25 cellular contexts compared by ENCODE assay signal in genomic region chr10:99850041-99850766, GRCh38.
A peak's percentile ranks its signal among the peaks of the same experiment; 100 is the strongest.
DNase-seq lines count a peak whose midpoint lies in the region; ATAC-seq and TF ChIP-seq lines count a peak whose summit lies in the region.
"Had no signal": no experiment of that assay in that cellular context is flagged by ENCODE, and none has a peak within 500 bp of the region (broad histone marks: within the 10 kb centered on the region; RNA-seq: fewer than 3 reads in every experiment).

No MANE protein-coding gene starts in this region.

- H3K27ac ChIP-seq in HUES6 (ENCODE audit: low read depth, low read length), result peak overlapping the region; percentile 91
- H3K27ac ChIP-seq in foreskin keratinocyte, result peak overlapping the region; percentile 25
- no peak overlapping the region for H3K27ac ChIP-seq in neuronal stem cell (replicated peaks; ENCODE audit: low read length)
- H3K27ac ChIP-seq: ascending aorta; BLaER1 treated with 17β-estradiol and CSF1 and Interleukin-3, amounts not matched to agents 10 nM and 100 nM; Peyer's patch; upper lobe of left lung had no signal

- H3K9me3 ChIP-seq in HUES6 (ENCODE audit: control insufficient read depth, insufficient read depth, low read depth, low read length) (no peaks in the 10 kb centered on the region), neuronal stem cell (replicated peaks in 1 of 2; ENCODE audit: control insufficient read depth in 2 of 2, insufficient read depth in 1 of 2, low read depth in 1 of 2, low read length in 2 of 2) (no peaks in the 10 kb centered on the region)
- H3K9me3 ChIP-seq: ascending aorta; BLaER1 treated with 17β-estradiol and CSF1 and Interleukin-3, amounts not matched to agents 10 nM and 100 nM; Peyer's patch; upper lobe of left lung had no signal

- no peak overlapping the region for H4K91ac ChIP-seq in neuronal stem cell (ENCODE audit: low read depth, low read length, poor library complexity)

- peak overlapping the region; percentile 77 for H2BK15ac ChIP-seq in neuronal stem cell (ENCODE audit: low read length)

- TF ChIP-seq CTCF in foreskin keratinocyte (conservative IDR thresholded peaks at IDR 0.05), result no peak

- no peak overlapping the region for H3K23ac ChIP-seq in neuronal stem cell (ENCODE audit: low read depth, low read length, poor library complexity)

- H4K8ac ChIP-seq in neuronal stem cell (ENCODE audit: low read depth, low read length), result peak overlapping the region; percentile 19

- no peaks in the 10 kb centered on the region for H3K79me1 ChIP-seq in neuronal stem cell (ENCODE audit: low read depth, low read length)

- H3K36me3 ChIP-seq in HUES6 (ENCODE audit: control insufficient read depth, insufficient read depth, low read length), result no peaks in the 10 kb centered on the region
- H3K36me3 ChIP-seq in neuronal stem cell (replicated peaks in 1 of 2; ENCODE audit: control insufficient read depth in 2 of 2, insufficient read depth in 2 of 2, low read length in 2 of 2), result no peaks in the 10 kb centered on the region
- H3K36me3 ChIP-seq: ascending aorta; BLaER1 treated with 17β-estradiol and CSF1 and Interleukin-3, amounts not matched to agents 10 nM and 100 nM; upper lobe of left lung had no signal

- DNase-seq in DMS53 (lab: John Stamatoyannopoulos, UW), result peak; percentile 52
- DNase-seq in DMS53 treated with DMSO at 0.1 percent for 48 hours (lab: John Stamatoyannopoulos, UW; ENCODE audit: unreplicated experiment), result no peak
- no peak for DNase-seq in foreskin keratinocyte
- peak; percentile 45 for DNase-seq in neuronal stem cell (ENCODE audit: low spot score)
- DNase-seq in AG08395 (ENCODE audit: low spot score), result no peak
- no peak for DNase-seq in stimulated activated CD4-positive, alpha-beta T cell treated with anti-CD3 and anti-CD28 coated beads, Interleukin-2, amount 100 ng/mL, for 24 hours
- no peak for DNase-seq in NCI-H2107 treated with DMSO at 0.1 percent for 48 hours (lab: John Stamatoyannopoulos, UW; ENCODE audit: unreplicated experiment)
- DNase-seq: 8988T; activated CD4-positive, alpha-beta T cell treated with anti-CD3 and anti-CD28 coated beads, Interleukin-2, amount 50 U/mL, for 1 hour; activated naive CD4-positive, alpha-beta T cell treated with anti-CD3 and anti-CD28 coated beads, Interleukin-2, amount 10 ng/mL, durations not matched to agents 7 days and 5 days; activated T-cell treated with anti-CD3 and anti-CD28 coated beads for 4 hours; DND-41; foreskin melanocyte; naive thymus-derived CD8-positive, alpha-beta T cell; NCI-H1436; NCI-H510A; Peyer's patch; stimulated activated CD4-positive, alpha-beta T cell treated with anti-CD3 and anti-CD28 coated beads, Interleukin-12 subunit alpha, Interleukin-12 subunit beta, amount 100 ng/mL, for 4 hours; stimulated activated naive CD4-positive, alpha-beta T cell; upper lobe of left lung had no signal

- H2AFZ ChIP-seq in neuronal stem cell (ENCODE audit: low read length), result peak overlapping the region; percentile 18

- no peak for ATAC-seq in foreskin keratinocyte
- ATAC-seq: HCT116; naive thymus-derived CD8-positive, alpha-beta T cell had no signal

- no peak overlapping the region for H3K4me2 ChIP-seq in neuronal stem cell (ENCODE audit: insufficient read depth, low read length, poor library complexity, severe bottlenecking)
- H3K4me2 ChIP-seq: BLaER1 treated with 17β-estradiol and CSF1 and Interleukin-3, amounts not matched to agents 10 nM and 100 nM had no signal

- H3K4me3 ChIP-seq in HUES6 (ENCODE audit: low read depth, low read length), result peak overlapping the region; percentile 29
- H3K4me3 ChIP-seq in neuronal stem cell (ENCODE audit: low read length in 2 of 2), result no peak overlapping the region
- H3K4me3 ChIP-seq: ascending aorta; BLaER1 treated with 17β-estradiol and CSF1 and Interleukin-3, amounts not matched to agents 10 nM and 100 nM; lung; Peyer's patch; upper lobe of left lung had no signal

- H2BK120ac ChIP-seq in neuronal stem cell (ENCODE audit: low read depth, low read length), result no peak overlapping the region

- H2BK12ac ChIP-seq in neuronal stem cell (ENCODE audit: low read length), result no peak overlapping the region

- H3K9ac ChIP-seq in HUES6 (ENCODE audit: low read length), result peak overlapping the region; percentile 20
- H3K9ac ChIP-seq in neuronal stem cell (ENCODE audit: low read depth, low read length, poor library complexity), result no peak overlapping the region
- H3K9ac ChIP-seq: BLaER1 treated with 17β-estradiol and CSF1 and Interleukin-3, amounts not matched to agents 10 nM and 100 nM had no signal

- WGBS in neuronal stem cell (ENCODE audit: extremely low coverage in 2 of 2, insufficient read length in 2 of 2, insufficient replicate concordance in 1 of 2), 2 donors, result no CpG with 5 or more reads among the region's 11 CpGs

- peak overlapping the region; percentile 89 for H3K18ac ChIP-seq in neuronal stem cell (ENCODE audit: low read length)

- peak overlapping the region; percentile 58 for H3K4ac ChIP-seq in neuronal stem cell (ENCODE audit: low read length)

- peaks cover 6% of the 10 kb centered on the region; the same call in 1 of the 2 replicates for H3K27me3 ChIP-seq in HUES6 (ENCODE audit: control insufficient read depth, insufficient read depth, low read length)
- no peaks in the 10 kb centered on the region for H3K27me3 ChIP-seq in foreskin keratinocyte
- H3K27me3 ChIP-seq in neuronal stem cell (ENCODE audit: control insufficient read depth in 3 of 3, insufficient read depth in 3 of 3, low read depth in 1 of 3, low read length in 3 of 3), result no peaks in the 10 kb centered on the region
- H3K27me3 ChIP-seq: ascending aorta; BLaER1 treated with 17β-estradiol and CSF1 and Interleukin-3, amounts not matched to agents 10 nM and 100 nM; Peyer's patch; upper lobe of left lung had no signal

- peak overlapping the region; percentile 35 for H2BK5ac ChIP-seq in neuronal stem cell (ENCODE audit: low read length)

- H2AK5ac ChIP-seq in neuronal stem cell (ENCODE audit: low read depth, low read length), result no peak overlapping the region

- no peak overlapping the region for H3K14ac ChIP-seq in neuronal stem cell (ENCODE audit: low read length)

- peaks cover 70% of the 10 kb centered on the region for H3K4me1 ChIP-seq in HUES6 (ENCODE audit: control insufficient read depth, insufficient read depth, low read length)
- H3K4me1 ChIP-seq in foreskin keratinocyte, result no peaks in the 10 kb centered on the region
- peaks cover 5 to 11% of the 10 kb centered on the region in 2 donors for H3K4me1 ChIP-seq in neuronal stem cell (ENCODE audit: control insufficient read depth in 2 of 2, insufficient read depth in 1 of 2, low read depth in 1 of 2, low read length in 2 of 2)

Comparison
In these comparisons a context has a peak if more than half of its experiments do, and no peak if none do; other contexts are left out.
1. DNase-seq: peak in DMS53 (single experiment) and neuronal stem cell (single experiment); none in DMS53 treated with DMSO at 0.1 percent for 48 hours (single experiment), foreskin keratinocyte (0 of 2), AG08395 (single experiment), stimulated activated CD4-positive, alpha-beta T cell treated with anti-CD3 and anti-CD28 coated beads, Interleukin-2, amount 100 ng/mL, for 24 hours (0 of 2) and NCI-H2107 treated with DMSO at 0.1 percent for 48 hours (single experiment).